ENCODE assay signal across 27 cellular contexts in genomic region chr20:47588158-47588557, GRCh38.
"Had no signal": no experiment of that assay in that cellular context is flagged by ENCODE, and none has a peak within 500 bp of the region (broad histone marks: within the 10 kb centered on the region; RNA-seq: fewer than 3 reads in every experiment).

No MANE protein-coding gene starts in this region.

- H3K27me3 Mint-ChIP-seq: naive thymus-derived CD4-positive, alpha-beta T cell; natural killer cell treated with Interleukin-12 subunit alpha and Interleukin-12 subunit beta and Interleukin-15 and Interleukin-18, amount 100 ng/mL, for 72 hours; progenitor cell of endocrine pancreas; stimulated activated naive CD8-positive, alpha-beta T cell treated with anti-CD3 and anti-CD28 coated beads, Interleukin-15, Interleukin-2, amounts not matched to agents 100 ng/mL and 50 ng/mL, for 24 hours had no signal

- DNase-seq: hippocampal formation; immature natural killer cell; kidney; left colon; left lung; lower lobe of right lung; mammary epithelial cell; midbrain; mucosa of descending colon; naive thymus-derived CD4-positive, alpha-beta T cell; ovary; stimulated activated CD4-positive, alpha-beta T cell treated with anti-CD3 and anti-CD28 coated beads, Interleukin-4, amount 100 ng/mL, for 24 hours; stimulated activated naive CD4-positive, alpha-beta T cell; tibial artery; trophoblast cell; upper lobe of right lung had no signal

- ATAC-seq: left colon; left lung; lower lobe of right lung; mucosa of descending colon; naive thymus-derived CD4-positive, alpha-beta T cell; natural killer cell treated with Interleukin-12 subunit alpha and Interleukin-12 subunit beta and Interleukin-15 and Interleukin-18, amount 100 ng/mL, for 72 hours; sciatic nerve; stimulated activated effector memory CD8-positive, alpha-beta T cell treated with anti-CD3 and anti-CD28 coated beads, Interleukin-12 subunit alpha, Interleukin-12 subunit beta, amount 100 ng/mL, for 72 hours; upper lobe of right lung had no signal

- H3K27ac Mint-ChIP-seq: natural killer cell treated with Interleukin-12 subunit alpha and Interleukin-12 subunit beta and Interleukin-15 and Interleukin-18, amount 100 ng/mL, for 72 hours; progenitor cell of endocrine pancreas; stimulated activated effector memory CD8-positive, alpha-beta T cell treated with anti-CD3 and anti-CD28 coated beads, Interleukin-12 subunit alpha, Interleukin-12 subunit beta, amount 100 ng/mL, for 72 hours had no signal

- H3K9me3 Mint-ChIP-seq: immature natural killer cell; naive thymus-derived CD4-positive, alpha-beta T cell; natural killer cell treated with Interleukin-12 subunit alpha and Interleukin-12 subunit beta and Interleukin-15 and Interleukin-18, amount 100 ng/mL, for 72 hours; stimulated activated effector memory CD8-positive, alpha-beta T cell treated with anti-CD3 and anti-CD28 coated beads, Interleukin-12 subunit alpha, Interleukin-12 subunit beta, amount 100 ng/mL, for 72 hours; stimulated activated naive CD8-positive, alpha-beta T cell treated with anti-CD3 and anti-CD28 coated beads, Interleukin-15, Interleukin-2, amounts not matched to agents 100 ng/mL and 50 ng/mL, for 24 hours had no signal

- H3K9me3 ChIP-seq: left lung, lower lobe of right lung, mucosa of descending colon, ovary, right atrium auricular region, suprapubic skin, thoracic aorta, tibial artery, upper lobe of right lung had no signal

- H3K4me3 ChIP-seq: left lung, lower lobe of right lung, mucosa of descending colon, ovary, right atrium auricular region, skin epidermis, suprapubic skin, thoracic aorta, tibial artery, upper lobe of right lung had no signal

- H3K27ac ChIP-seq: left lung, lower lobe of right lung, ovary, right atrium auricular region, skin epidermis, suprapubic skin, thoracic aorta, tibial artery, upper lobe of right lung had no signal

- H3K4me3 Mint-ChIP-seq: immature natural killer cell; naive thymus-derived CD4-positive, alpha-beta T cell; natural killer cell treated with Interleukin-12 subunit alpha and Interleukin-12 subunit beta and Interleukin-15 and Interleukin-18, amount 100 ng/mL, for 72 hours; stimulated activated effector memory CD8-positive, alpha-beta T cell treated with anti-CD3 and anti-CD28 coated beads, Interleukin-12 subunit alpha, Interleukin-12 subunit beta, amount 100 ng/mL, for 72 hours; stimulated activated naive CD8-positive, alpha-beta T cell treated with anti-CD3 and anti-CD28 coated beads, Interleukin-15, Interleukin-2, amounts not matched to agents 100 ng/mL and 50 ng/mL, for 24 hours had no signal

- H3K4me1 ChIP-seq: upper lobe of right lung had no signal

- H3K27me3 ChIP-seq: left lung, ovary, right atrium auricular region, suprapubic skin, tibial artery, upper lobe of right lung had no signal

- H3K36me3 ChIP-seq: ovary, right atrium auricular region had no signal

- FAIRE-seq: islet of Langerhans, kidney, urothelium cell line had no signal
